Comparison of ENCODE assay signal across 9 cellular contexts in genomic region chr12:64082866-64083268, GRCh38.
DNase-seq lines count a peak whose midpoint lies in the region; ATAC-seq lines count a peak whose summit lies in the region.
"Had no signal": no experiment of that assay in that cellular context is flagged by ENCODE, and none has a peak within 500 bp of the region (broad histone marks: within the 10 kb centered on the region; RNA-seq: fewer than 3 reads in every experiment).

No MANE protein-coding gene starts in this region.

- ATAC-seq in Right ventricle myocardium inferior (peak; percentile 14), GM19467 (IDR thresholded peaks at IDR 0.05; ENCODE audit: unreplicated experiment) (no peak), HG03342 (IDR thresholded peaks at IDR 0.05; ENCODE audit: unreplicated experiment) (no peak)

- DNase-seq in Right ventricle myocardium inferior (ENCODE audit: missing footprints) (no peak), cardiac septum (ENCODE audit: low spot score) (no peak), epithelial cell of prostate (ENCODE audit: low read depth, low spot score) (no peak), myocyte (ENCODE audit: low read depth) (peak; percentile 42), ecto neural progenitor cell (ENCODE audit: low spot score) (no peak)
- DNase-seq in NK-92 treated with Interleukin-12 subunit alpha and Interleukin-12 subunit beta, amount 100 ng/mL, for 24 hours (lab: John Stamatoyannopoulos, UW): no peak
- DNase-seq: activated T-cell treated with anti-CD3 and anti-CD28 coated beads, Interleukin-2, amount 50 U/mL, for 1 hour had no signal

- H3K27ac ChIP-seq in epithelial cell of prostate: peak overlapping the region; percentile 80

- intact Hi-C loops in Right ventricle myocardium inferior (cut with DNase I) (no loop called here), cardiac septum (cut with DNase I) (loop anchor here (5.0 kb wide), 1 partner anchor 241 kb away; the partner anchor contains the start of gene SRGAP1)
